ENCODE assay signal across 18 cellular contexts in the genomic region with DNA sequence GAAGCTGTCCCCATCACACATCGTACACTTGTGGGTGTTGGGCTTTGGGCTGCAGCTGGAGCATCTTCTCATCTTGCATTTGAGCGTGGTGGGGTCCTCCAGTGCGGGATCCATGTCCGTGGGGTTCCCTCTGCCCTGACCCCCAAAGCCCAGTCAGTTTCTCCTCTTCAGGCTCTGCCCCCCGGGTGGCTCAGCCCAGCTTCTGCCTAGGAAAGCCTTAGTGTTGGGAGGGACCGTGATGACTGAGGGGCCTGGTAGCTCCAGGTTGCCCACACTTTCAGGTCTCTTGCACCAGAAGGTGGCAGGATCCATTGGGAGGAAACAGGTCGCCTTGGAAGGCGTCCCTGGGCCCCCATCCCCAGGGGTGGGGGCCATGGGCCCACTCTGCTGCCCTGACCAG. TPM values are rescaled to one million over a fixed set of nuclear protein-coding genes. Genes with fewer than 3 reads are reported as not detected.
"Had no signal": no experiment of that assay in that cellular context is flagged by ENCODE, and none has a peak within 500 bp of the region (broad histone marks: within the 10 kb centered on the region; RNA-seq: fewer than 3 reads in every experiment).

No MANE protein-coding gene starts in this region.

RNA-seq across cellular contexts. Expression of a gene that starts 55.9 kb away (rescaled TPM):
- total RNA-seq: activated naive CD4-positive, alpha-beta T cell treated with anti-CD3 and anti-CD28 coated beads for 36 hours; activated naive CD4-positive, alpha-beta T cell treated with anti-CD3 and anti-CD28 coated beads, Interleukin-2, amount 50 U/mL, for 72 hours; activated naive CD8-positive, alpha-beta T cell treated with anti-CD3 and anti-CD28 coated beads for 36 hours; activated naive CD8-positive, alpha-beta T cell treated with anti-CD3 and anti-CD28 coated beads, Interleukin-2, amount 10 ng/mL, durations not matched to agents 7 days and 5 days; activated T-cell treated with anti-CD3 and anti-CD28 coated beads, Interleukin-2, amount 50 U/mL, for 4 hours; activated T-cell treated with anti-CD3 and anti-CD28 coated beads, Interleukin-2, amount 50 U/mL, for 72 hours; activated T-helper 1 cell treated with anti-CD3 and anti-CD28 coated beads, Interleukin-12 subunit alpha, Interleukin-12 subunit beta, Interleukin-2, Interleukin-4 antibody, amounts not matched to agents 30 ng/mL and 10 ng/mL and 1 ng/mL, durations not matched to agents 14 hours and 24 hours and 36 hours; activated T-helper 17 cell treated with anti-CD3 and anti-CD28 coated beads, Interleukin-2, amount 50 U/mL, for 72 hours; activated T-helper 2 cell treated with anti-CD3 and anti-CD28 coated beads, Interferon-gamma antibody, Interleukin-2, Interleukin-4, amounts not matched to agents 10 μg/mL and 5 μg/mL and 100 μg/mL, durations not matched to agents 14 hours and 24 hours and 36 hours; adrenal gland; aorta; ascending aorta; astrocyte; body of pancreas; breast epithelium; cardiac muscle cell; cerebellum; chondrocyte had no signal
